ENCODE assay signal across 24 cellular contexts in the genomic region with DNA sequence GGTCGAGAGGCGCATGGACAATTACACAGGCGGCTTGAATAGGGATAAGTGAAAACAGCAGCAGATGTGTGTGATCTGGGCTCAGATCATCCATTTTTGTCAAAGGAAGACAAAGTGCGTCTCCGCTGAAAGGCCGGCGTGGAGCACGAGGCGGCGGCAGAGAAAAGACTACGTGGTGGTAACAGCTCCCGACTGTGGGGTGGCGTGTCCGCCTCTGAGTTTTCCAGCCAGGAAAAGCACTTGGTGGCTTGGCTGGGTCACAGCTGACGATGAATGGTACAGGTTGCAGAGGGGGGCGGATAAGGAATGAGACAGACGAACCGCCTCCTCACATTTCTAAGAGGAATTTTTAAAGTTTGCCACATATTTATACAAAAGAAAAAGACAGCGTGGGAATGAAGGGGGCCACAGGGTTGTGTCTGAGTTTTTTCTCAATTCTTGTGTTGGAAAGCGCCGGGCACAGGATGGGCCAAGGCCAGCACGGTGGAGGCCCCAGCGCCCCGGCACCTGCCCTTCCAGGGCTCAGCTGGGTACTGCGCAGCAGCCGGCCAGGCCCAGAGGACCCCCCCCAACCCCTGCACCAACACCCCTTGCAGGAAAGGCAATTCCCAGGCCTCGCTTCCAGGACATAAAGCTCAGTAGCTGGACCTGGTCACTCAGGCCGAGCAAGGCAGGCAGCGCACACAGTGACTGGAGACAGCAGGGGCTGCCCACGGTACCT.
DNase-seq lines count a peak whose midpoint lies in the region; ATAC-seq, FAIRE-seq and TF ChIP-seq lines count a peak whose summit lies in the region.
"Had no signal": no experiment of that assay in that cellular context is flagged by ENCODE, and none has a peak within 500 bp of the region (broad histone marks: within the 10 kb centered on the region; RNA-seq: fewer than 3 reads in every experiment).

No MANE protein-coding gene starts in this region.

- ATAC-seq in HG02870 (IDR thresholded peaks at IDR 0.05; ENCODE audit: unreplicated experiment) = no peak
- ATAC-seq in HG02981 (IDR thresholded peaks at IDR 0.05; ENCODE audit: unreplicated experiment) = no peak
- ATAC-seq: left cardiac atrium; naive thymus-derived CD8-positive, alpha-beta T cell; sciatic nerve had no signal

- peaks cover 11 to 19% of the 10 kb centered on the region in 2 donors for H3K4me1 ChIP-seq in kidney (ENCODE audit: control insufficient read depth in 1 of 2, insufficient read depth in 1 of 2, low read depth in 1 of 2, low read length in 2 of 2)
- H3K4me1 ChIP-seq: tibial artery had no signal

- in situ Hi-C loops in astrocyte of the spinal cord (cut with HindIII; ENCODE audit: low sequenced_read_pairs) = no loop called here

- intact Hi-C loops in kidney (cut with DNase I) = no loop called here
- intact Hi-C loops in posterior cingulate gyrus (cut with DNase I) = no loop called here

- TF ChIP-seq CTCF in astrocyte of the spinal cord (IDR thresholded peaks at IDR 0.05; ENCODE audit: low read depth, low read length) = peak; percentile 1
- TF ChIP-seq CTCF in kidney (IDR thresholded peaks at IDR 0.05; ENCODE audit: borderline replicate concordance, extremely low read depth, insufficient read depth) = no peak

- H3K9me3 ChIP-seq in kidney (ENCODE audit: control insufficient read depth in 1 of 2, low read length in 2 of 2) = no peaks in the 10 kb centered on the region
- H3K9me3 ChIP-seq: tibial artery had no signal

- H3K9ac ChIP-seq in kidney (ENCODE audit: low read length in 2 of 2) = peak overlapping the region in 1 of 2 donors; percentile 46

- DNase-seq in GM03348 (ENCODE audit: low spot score) = peak; percentile 87
- peak; percentile 72 for DNase-seq in astrocyte of the spinal cord (ENCODE audit: low read depth, low spot score)
- DNase-seq in kidney = no peak
- peak in 6 of 10 donors; percentile 17 to 91 (median 63) for DNase-seq in posterior cingulate gyrus
- no peak for DNase-seq in NCI-H526 treated with DMSO at 0.1 percent for 48 hours (lab: John Stamatoyannopoulos, UW)
- DNase-seq in 8988T = no peak
- DNase-seq: activated CD4-positive, alpha-beta T cell treated with anti-CD3 and anti-CD28 coated beads for 4 hours; activated naive CD4-positive, alpha-beta T cell; activated T-cell treated with anti-CD3 and anti-CD28 coated beads, Interleukin-2, amount 50 U/mL, for 24 hours; DMS53; GDM1; Karpas-422; left cardiac atrium; MV-4-11; NCI-H2171 treated with DMSO at 0.1 percent for 48 hours; RPMI8226; stimulated activated naive CD4-positive, alpha-beta T cell treated with Interleukin-2 at 50 U/mL for 16 hours; tibial artery had no signal

- no peaks in the 10 kb centered on the region for H3K36me3 ChIP-seq in kidney (ENCODE audit: control insufficient read depth in 1 of 2, insufficient read depth in 2 of 2, low read length in 2 of 2)
- H3K36me3 ChIP-seq: tibial artery had no signal

- H3K4me3 ChIP-seq in astrocyte of the spinal cord (ENCODE audit: low read depth, low read length) = no peak overlapping the region
- peak overlapping the region in 1 of 2 donors; percentile 61 for H3K4me3 ChIP-seq in kidney (ENCODE audit: low read length in 2 of 2)
- H3K4me3 ChIP-seq: tibial artery had no signal

- peak overlapping the region; percentile 59 to 85 for H3K27ac ChIP-seq in kidney (ENCODE audit: low read depth in 2 of 2, low read length in 2 of 2)
- H3K27ac ChIP-seq: tibial artery had no signal

- no peak for FAIRE-seq in kidney (lab: Jason Lieb, UNC)
- FAIRE-seq: endometrium, GM18507 had no signal

Comparison
In these comparisons a context has a peak if more than half of its experiments do, and no peak if none do; other contexts are left out.
1. DNase-seq: peak in GM03348 (single experiment), astrocyte of the spinal cord (single experiment) and posterior cingulate gyrus (6 of 10); none in kidney (single experiment), NCI-H526 treated with DMSO at 0.1 percent for 48 hours (single experiment) and 8988T (single experiment).